1 cellular context compared by ENCODE assay signal in genomic region chr3:124702950-124703349, GRCh38.
TF ChIP-seq lines count a peak whose summit lies in the region.

No MANE protein-coding gene starts in this region.

TF ChIP-seq in HepG2, 621 proteins besides CTCF, POLR2A, EP300 and RAD21 (continued from another document):
- TF ChIP-seq KIAA2018 (CRISPR knock-in tag; IDR thresholded peaks at IDR 0.05; ENCODE audit: borderline replicate concordance) (no peak), NKX3-1 (CRISPR knock-in tag; IDR thresholded peaks at IDR 0.05) (no peak), MAFG (CRISPR knock-in tag; IDR thresholded peaks at IDR 0.05) (no peak), ZFP36L2 (CRISPR knock-in tag; IDR thresholded peaks at IDR 0.05) (no peak), TFDP1 (CRISPR knock-in tag; IDR thresholded peaks at IDR 0.05; ENCODE audit: borderline replicate concordance) (no peak), ZNF564 (CRISPR knock-in tag; IDR thresholded peaks at IDR 0.05) (no peak), SRSF4 (IDR thresholded peaks at IDR 0.05; ENCODE audit: low read depth, low read length, poor library complexity, severe bottlenecking) (no peak), MEIS2 (CRISPR knock-in tag; IDR thresholded peaks at IDR 0.05) (no peak), ZNF496 (CRISPR knock-in tag; IDR thresholded peaks at IDR 0.05; ENCODE audit: insufficient replicate concordance) (no peak), NRL (CRISPR knock-in tag; IDR thresholded peaks at IDR 0.05; ENCODE audit: borderline replicate concordance) (no peak), ZKSCAN1 (IDR thresholded peaks at IDR 0.05; ENCODE audit: low read length) (no peak), ZMAT3 (CRISPR knock-in tag; conservative IDR thresholded peaks at IDR 0.05) (no peak), ZBTB34 (CRISPR knock-in tag; IDR thresholded peaks at IDR 0.05) (no peak), RFXAP (CRISPR knock-in tag; IDR thresholded peaks at IDR 0.05; ENCODE audit: borderline replicate concordance) (no peak), ZZZ3 (CRISPR knock-in tag; IDR thresholded peaks at IDR 0.05; ENCODE audit: borderline replicate concordance) (no peak), TP53 (CRISPR knock-in tag; conservative IDR thresholded peaks at IDR 0.05) (no peak), FUBP1 (CRISPR knock-in tag; IDR thresholded peaks at IDR 0.05; ENCODE audit: borderline replicate concordance) (no peak)
